ENCODE assay signal across 8 cellular contexts in the genomic region with DNA sequence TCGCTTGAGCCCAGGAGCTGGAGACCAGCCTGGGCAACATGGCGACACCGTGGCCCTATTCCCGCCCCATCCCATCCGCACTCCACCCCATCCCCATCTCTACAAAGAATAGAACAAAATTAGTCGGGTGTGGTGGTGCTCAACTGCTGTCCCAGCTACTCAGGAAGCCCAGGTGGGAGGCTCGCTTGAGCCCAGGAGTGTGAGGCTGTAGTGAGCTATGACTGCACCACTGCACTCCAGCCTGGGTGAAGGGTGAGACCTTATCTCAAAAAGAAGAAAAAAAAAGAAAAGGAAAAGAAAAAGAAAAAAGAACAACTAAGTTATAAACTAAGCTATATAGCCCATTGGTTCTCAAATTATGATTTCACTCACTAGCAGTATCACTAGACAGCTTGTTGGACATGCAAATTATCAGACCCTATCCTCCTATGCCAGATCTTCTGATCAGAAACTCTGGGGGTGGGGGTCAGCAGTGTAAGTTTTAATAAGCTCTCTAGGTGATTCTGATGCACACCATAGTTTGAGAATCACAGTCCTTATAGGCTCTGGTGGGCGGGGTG. TPM values are rescaled to one million over a fixed set of nuclear protein-coding genes. Genes with fewer than 3 reads are reported as not detected.
DNase-seq lines count a peak whose midpoint lies in the region; ATAC-seq, FAIRE-seq and TF ChIP-seq lines count a peak whose summit lies in the region.

No MANE protein-coding gene starts in this region.

- H3K4me3 ChIP-seq in left lung: peak overlapping the region; percentile 89 to 94
- peak overlapping the region in 1 of 3 donors; percentile 90 for H3K4me3 ChIP-seq in thyroid gland (replicated peaks in 1 of 3)

- peak overlapping the region; percentile 98 for H3K27ac Mint-ChIP-seq in activated CD8-positive, alpha-beta T cell treated with anti-CD3 and anti-CD28 coated beads for 36 hours

- no peaks in the 10 kb centered on the region for H3K36me3 ChIP-seq in left lung
- H3K36me3 ChIP-seq in thyroid gland: no peaks in the 10 kb centered on the region

- no peaks in the 10 kb centered on the region for H3K27me3 ChIP-seq in left lung
- H3K27me3 ChIP-seq in thyroid gland: no peaks in the 10 kb centered on the region

- FAIRE-seq in urothelium cell line (lab: Jason Lieb, UNC): no peak

- POLR2A ChIA-PET in activated CD8-positive, alpha-beta T cell treated with anti-CD3 and anti-CD28 coated beads for 36 hours (lab: Charles Lee): interaction anchor here (1.3 to 1.5 kb wide), 3 partner anchors 15 to 154 kb away, joined by 3 to 5 read pairs (median 4); partner anchors contain the start of gene DYNLRB1

- CTCF ChIA-PET in activated CD8-positive, alpha-beta T cell treated with anti-CD3 and anti-CD28 coated beads for 36 hours (lab: Charles Lee): interaction anchor here (0.7 to 2.5 kb wide), 5 partner anchors 11 to 161 kb away, joined by 3 to 33 read pairs (median 4); no protein-coding TSS in a partner anchor

- H3K27ac ChIP-seq in left lung: peak overlapping the region in 1 of 2 donors; percentile 93
- peak overlapping the region in 2 of 3 donors; percentile 35 to 91 for H3K27ac ChIP-seq in thyroid gland

- intact Hi-C loops in activated CD8-positive, alpha-beta T cell treated with anti-CD3 and anti-CD28 coated beads for 36 hours (cut with micrococcal nuclease): no loop called here
- intact Hi-C loops in left lung (cut with DNase I) (no loop called here), thyroid gland (cut with DNase I) (no loop called here)

- peak overlapping the region; percentile 97 for H3K4me3 Mint-ChIP-seq in activated T-cell treated with anti-CD3 and anti-CD28 coated beads, Interleukin-2, amount 50 U/mL, for 4 hours
- peak overlapping the region; percentile 91 for H3K4me3 Mint-ChIP-seq in activated CD8-positive, alpha-beta T cell treated with anti-CD3 and anti-CD28 coated beads for 36 hours

- no peaks in the 10 kb centered on the region for H3K9me3 Mint-ChIP-seq in activated T-cell treated with anti-CD3 and anti-CD28 coated beads, Interleukin-2, amount 50 U/mL, for 4 hours
- peaks cover under 1% of the 10 kb centered on the region for H3K9me3 Mint-ChIP-seq in activated CD8-positive, alpha-beta T cell treated with anti-CD3 and anti-CD28 coated beads for 36 hours

- peaks cover 11% of the 10 kb centered on the region for H3K36me3 Mint-ChIP-seq in activated T-cell treated with anti-CD3 and anti-CD28 coated beads, Interleukin-2, amount 50 U/mL, for 4 hours (ENCODE audit: insufficient read depth)
- peaks cover 21% of the 10 kb centered on the region for H3K36me3 Mint-ChIP-seq in activated CD8-positive, alpha-beta T cell treated with anti-CD3 and anti-CD28 coated beads for 36 hours (ENCODE audit: low read depth)

- H3K9me3 ChIP-seq in left lung (no peaks in the 10 kb centered on the region), thyroid gland (no peaks in the 10 kb centered on the region)

- no peak for DNase-seq in activated T-cell treated with anti-CD3 and anti-CD28 coated beads, Interleukin-2, amount 50 U/mL, for 4 hours
- no peak for DNase-seq in activated T-cell treated with anti-CD3 and anti-CD28 coated beads, Interleukin-2, amount 50 U/mL, for 48 hours
- no peak for DNase-seq in activated CD8-positive, alpha-beta T cell treated with anti-CD3 and anti-CD28 coated beads for 36 hours
- DNase-seq in left lung (no peak), thyroid gland (no peak), urothelium cell line (ENCODE audit: low spot score) (no peak), OCI-M2 (lab: John Stamatoyannopoulos, UW; ENCODE audit: unreplicated experiment) (no peak)

- TF ChIP-seq POLR2A in thyroid gland (IDR thresholded peaks at IDR 0.05): no peak

- peaks cover 31% of the 10 kb centered on the region for H3K4me1 Mint-ChIP-seq in activated T-cell treated with anti-CD3 and anti-CD28 coated beads, Interleukin-2, amount 50 U/mL, for 4 hours (ENCODE audit: low read depth)
- H3K4me1 Mint-ChIP-seq in activated CD8-positive, alpha-beta T cell treated with anti-CD3 and anti-CD28 coated beads for 36 hours (ENCODE audit: low read depth): peaks cover 35% of the 10 kb centered on the region

- no peaks in the 10 kb centered on the region for H3K27me3 Mint-ChIP-seq in activated T-cell treated with anti-CD3 and anti-CD28 coated beads, Interleukin-2, amount 50 U/mL, for 4 hours (ENCODE audit: low read depth)
- H3K27me3 Mint-ChIP-seq in activated CD8-positive, alpha-beta T cell treated with anti-CD3 and anti-CD28 coated beads for 36 hours: no peaks in the 10 kb centered on the region

- peaks cover 4 to 45% of the 10 kb centered on the region in 2 donors for H3K4me1 ChIP-seq in left lung
- H3K4me1 ChIP-seq in thyroid gland: peaks cover 32 to 44% of the 10 kb centered on the region in 2 donors

- WGBS in thyroid gland, 2 donors: 72 to 76% methylated on average over 8 of the region's 8 CpGs

- ATAC-seq in activated T-cell treated with anti-CD3 and anti-CD28 coated beads, Interleukin-2, amount 50 U/mL, for 4 hours: no peak
- ATAC-seq in activated CD8-positive, alpha-beta T cell treated with anti-CD3 and anti-CD28 coated beads for 36 hours: peak; percentile 15
- ATAC-seq in left lung (no peak), HG02798 (IDR thresholded peaks at IDR 0.05; ENCODE audit: poor library complexity, unreplicated experiment) (no peak)

- no peak for TF ChIP-seq CTCF in activated CD8-positive, alpha-beta T cell treated with anti-CD3 and anti-CD28 coated beads for 36 hours (IDR thresholded peaks at IDR 0.05)
- TF ChIP-seq CTCF in left lung (IDR thresholded peaks at IDR 0.05) (no peak), thyroid gland (IDR thresholded peaks at IDR 0.05) (no peak)

RNA-seq across cellular contexts. Expression of gene ITCH, which starts 0.5 kb away (rescaled TPM):
- total RNA-seq in activated T-cell treated with anti-CD3 and anti-CD28 coated beads, Interleukin-2, amount 50 U/mL, for 4 hours: 10 to 100 TPM; 41.6 to 45.6 (median 45.1) TPM
- total RNA-seq in activated CD8-positive, alpha-beta T cell treated with anti-CD3 and anti-CD28 coated beads for 36 hours: 10 to 100 TPM; 46.0 to 51.8 TPM
- total RNA-seq in left lung (10 to 100 TPM; 52.9 to 59.6 TPM), thyroid gland (100 to 1,000 TPM in 1 of 4 donors, 10 to 100 TPM in 3; 67.5 to 120 (median 75.5) TPM)

RNA-seq across cellular contexts. Expression of gene AHCY, which starts 59.4 kb away (rescaled TPM):
- total RNA-seq in activated T-cell treated with anti-CD3 and anti-CD28 coated beads, Interleukin-2, amount 50 U/mL, for 4 hours: 100 to 1,000 TPM; 172 to 217 (median 189) TPM
- total RNA-seq in activated CD8-positive, alpha-beta T cell treated with anti-CD3 and anti-CD28 coated beads for 36 hours: 100 to 1,000 TPM; 256 to 258 TPM
- total RNA-seq in left lung (100 to 1,000 TPM in 1 of 2 donors, 10 to 100 TPM in 1; 89.1 to 112 TPM), thyroid gland (100 to 1,000 TPM; 109 to 138 (median 124) TPM)
